In the genomic region with DNA sequence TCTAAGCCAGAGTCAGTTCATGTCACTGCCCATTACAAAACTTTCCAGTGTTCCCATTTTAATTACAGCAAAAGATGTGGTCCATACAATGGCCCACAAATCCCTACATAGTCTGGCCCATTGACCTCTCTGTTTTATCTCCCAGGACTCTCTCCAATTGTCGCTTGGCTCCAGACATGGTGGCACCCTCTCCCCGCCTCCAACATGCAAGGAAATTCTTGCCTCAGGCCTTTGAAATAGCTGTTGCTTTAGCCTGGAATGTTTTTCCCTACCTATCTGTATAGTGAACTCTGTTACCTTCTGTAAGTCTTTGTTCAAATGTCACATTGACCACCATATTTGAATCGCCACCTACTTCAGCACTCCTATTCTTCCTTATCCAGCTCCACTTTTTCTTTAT, we compare ENCODE assay signal across 22 cellular contexts.
DNase-seq lines count a peak whose midpoint lies in the region; ATAC-seq and TF ChIP-seq lines count a peak whose summit lies in the region.
"Had no signal": no experiment of that assay in that cellular context is flagged by ENCODE, and none has a peak within 500 bp of the region (broad histone marks: within the 10 kb centered on the region; RNA-seq: fewer than 3 reads in every experiment).

No MANE protein-coding gene starts in this region.

- no peaks in the 10 kb centered on the region for H3K79me1 ChIP-seq in trophoblast cell (ENCODE audit: low read length)

- ATAC-seq in activated naive CD8-positive, alpha-beta T cell treated with anti-CD3 and anti-CD28 coated beads, Interleukin-2, amount 50 U/mL, for 24 hours, result no peak
- no peak for ATAC-seq in lower lobe of right lung

- no peak overlapping the region for H2BK120ac ChIP-seq in trophoblast cell (ENCODE audit: insufficient read depth, low read length, poor library complexity)

- no peaks in the 10 kb centered on the region for H3K4me1 Mint-ChIP-seq in activated naive CD8-positive, alpha-beta T cell treated with anti-CD3 and anti-CD28 coated beads for 36 hours
- no peaks in the 10 kb centered on the region for H3K4me1 Mint-ChIP-seq in activated naive CD8-positive, alpha-beta T cell treated with anti-CD3 and anti-CD28 coated beads, Interleukin-2, amount 50 U/mL, for 24 hours
- H3K4me1 Mint-ChIP-seq: B cell; CD4-positive, alpha-beta memory T cell; CD8-positive, alpha-beta memory T cell had no signal

- H4K8ac ChIP-seq in trophoblast cell (ENCODE audit: low read depth, low read length), result no peak overlapping the region

- H3K9ac ChIP-seq in trophoblast cell (ENCODE audit: low read length), result no peak overlapping the region
- H3K9ac ChIP-seq: BLaER1 treated with 17β-estradiol and CSF1 and Interleukin-3, amounts not matched to agents 10 nM and 100 nM had no signal

- H3K27ac ChIP-seq in trophoblast cell (ENCODE audit: low read depth, low read length) (no peak overlapping the region), lower lobe of right lung (no peak overlapping the region)
- H3K27ac ChIP-seq: BLaER1 treated with 17β-estradiol and CSF1 and Interleukin-3, amounts not matched to agents 10 nM and 100 nM; C4-2B had no signal

- no peaks in the 10 kb centered on the region for H3K9me3 Mint-ChIP-seq in activated naive CD8-positive, alpha-beta T cell treated with anti-CD3 and anti-CD28 coated beads for 36 hours
- H3K9me3 Mint-ChIP-seq in activated naive CD8-positive, alpha-beta T cell treated with anti-CD3 and anti-CD28 coated beads, Interleukin-2, amount 50 U/mL, for 24 hours, result no peaks in the 10 kb centered on the region
- H3K9me3 Mint-ChIP-seq: CD4-positive, alpha-beta memory T cell; CD8-positive, alpha-beta memory T cell had no signal

- no CpG with 5 or more reads among the region's 3 CpGs for WGBS in trophoblast cell (ENCODE audit: extremely low coverage, insufficient coverage, insufficient read length)

- H3K4me3 Mint-ChIP-seq in activated naive CD8-positive, alpha-beta T cell treated with anti-CD3 and anti-CD28 coated beads for 36 hours, result no peak overlapping the region
- H3K4me3 Mint-ChIP-seq in activated naive CD8-positive, alpha-beta T cell treated with anti-CD3 and anti-CD28 coated beads, Interleukin-2, amount 50 U/mL, for 24 hours, result no peak overlapping the region
- H3K4me3 Mint-ChIP-seq: B cell; CD4-positive, alpha-beta memory T cell; CD8-positive, alpha-beta memory T cell had no signal

- H3K4me1 ChIP-seq in trophoblast cell (ENCODE audit: control insufficient read depth in 1 of 2, insufficient read depth in 2 of 2, low read length in 2 of 2) (peaks cover 0 to 9% of the 10 kb centered on the region in 2 experiments), lower lobe of right lung (no peaks in the 10 kb centered on the region)
- H3K4me1 ChIP-seq: BLaER1 treated with 17β-estradiol and CSF1 and Interleukin-3, amounts not matched to agents 10 nM and 100 nM had no signal

- no peak overlapping the region for H2AK5ac ChIP-seq in trophoblast cell (ENCODE audit: low read length)

- H3K4ac ChIP-seq in trophoblast cell (ENCODE audit: low read depth, low read length), result no peak overlapping the region

- H3K4me2 ChIP-seq in trophoblast cell (ENCODE audit: low read length), result no peak overlapping the region
- H3K4me2 ChIP-seq: BLaER1 treated with 17β-estradiol and CSF1 and Interleukin-3, amounts not matched to agents 10 nM and 100 nM had no signal

- TF ChIP-seq CTCF in lower lobe of right lung (IDR thresholded peaks at IDR 0.05), result no peak

- H3K27me3 Mint-ChIP-seq in activated naive CD8-positive, alpha-beta T cell treated with anti-CD3 and anti-CD28 coated beads for 36 hours, result peaks cover 9% of the 10 kb centered on the region
- peaks cover 2% of the 10 kb centered on the region for H3K27me3 Mint-ChIP-seq in activated naive CD8-positive, alpha-beta T cell treated with anti-CD3 and anti-CD28 coated beads, Interleukin-2, amount 50 U/mL, for 24 hours
- H3K27me3 Mint-ChIP-seq: B cell had no signal

- intact Hi-C loops in lower lobe of right lung (cut with DNase I), result no loop called here

- no peaks in the 10 kb centered on the region for H3K27me3 ChIP-seq in trophoblast cell (ENCODE audit: insufficient read depth, low read length)
- no peaks in the 10 kb centered on the region for H3K27me3 ChIP-seq in lower lobe of right lung (ENCODE audit: low read depth)
- H3K27me3 ChIP-seq: BLaER1 treated with 17β-estradiol and CSF1 and Interleukin-3, amounts not matched to agents 10 nM and 100 nM had no signal

- H3K27ac Mint-ChIP-seq in activated naive CD8-positive, alpha-beta T cell treated with anti-CD3 and anti-CD28 coated beads for 36 hours, result peak overlapping the region; percentile 6
- no peak overlapping the region for H3K27ac Mint-ChIP-seq in activated naive CD8-positive, alpha-beta T cell treated with anti-CD3 and anti-CD28 coated beads, Interleukin-2, amount 50 U/mL, for 24 hours
- H3K27ac Mint-ChIP-seq: B cell; CD8-positive, alpha-beta memory T cell had no signal

- DNase-seq in activated naive CD8-positive, alpha-beta T cell treated with anti-CD3 and anti-CD28 coated beads for 36 hours, result no peak
- no peak for DNase-seq in activated naive CD8-positive, alpha-beta T cell treated with anti-CD3 and anti-CD28 coated beads, Interleukin-2, amount 50 U/mL, for 24 hours
- peak; percentile 59 for DNase-seq in islet precursor cell
- peak; percentile 18 to 67 for DNase-seq in trophoblast cell
- no peak for DNase-seq in lower lobe of right lung
- DNase-seq in AG08395 (ENCODE audit: low spot score), result no peak
- DNase-seq: 8988T; ACHN; AML-193; CD4-positive, alpha-beta memory T cell; CD8-positive, alpha-beta memory T cell; COR-L47; DMS 273 treated with DMSO at 0.1 percent for 48 hours; DMS153; DMS53; DMS79; DND-41; EL; GF-D8 had no signal

- H2BK12ac ChIP-seq in trophoblast cell (ENCODE audit: low read length), result no peak overlapping the region

- H2BK5ac ChIP-seq in trophoblast cell (ENCODE audit: low read depth, low read length, poor library complexity), result no peak overlapping the region

- no peak overlapping the region for H4K91ac ChIP-seq in trophoblast cell (ENCODE audit: low read depth, low read length)

- H3K14ac ChIP-seq in trophoblast cell (ENCODE audit: low read length), result no peak overlapping the region

- H3K4me3 ChIP-seq in trophoblast cell (ENCODE audit: low read depth, low read length), result no peak overlapping the region
- no peak overlapping the region for H3K4me3 ChIP-seq in lower lobe of right lung
- H3K4me3 ChIP-seq: BLaER1 treated with 17β-estradiol and CSF1 and Interleukin-3, amounts not matched to agents 10 nM and 100 nM had no signal

- no peaks in the 10 kb centered on the region for H3K79me2 ChIP-seq in trophoblast cell (ENCODE audit: control insufficient read depth, insufficient read depth, low read length, poor library complexity)

- H3K18ac ChIP-seq in trophoblast cell (ENCODE audit: low read length), result no peak overlapping the region

- no peaks in the 10 kb centered on the region for H3K9me3 ChIP-seq in trophoblast cell (ENCODE audit: insufficient read depth, low read depth, low read length)
- no peaks in the 10 kb centered on the region for H3K9me3 ChIP-seq in lower lobe of right lung
- H3K9me3 ChIP-seq: BLaER1 treated with 17β-estradiol and CSF1 and Interleukin-3, amounts not matched to agents 10 nM and 100 nM had no signal

- H3K36me3 Mint-ChIP-seq in activated naive CD8-positive, alpha-beta T cell treated with anti-CD3 and anti-CD28 coated beads for 36 hours, result no peaks in the 10 kb centered on the region
- no peaks in the 10 kb centered on the region for H3K36me3 Mint-ChIP-seq in activated naive CD8-positive, alpha-beta T cell treated with anti-CD3 and anti-CD28 coated beads, Interleukin-2, amount 50 U/mL, for 24 hours (ENCODE audit: low read depth)
- H3K36me3 Mint-ChIP-seq: CD4-positive, alpha-beta memory T cell; CD8-positive, alpha-beta memory T cell had no signal

- no peak overlapping the region for H4K12ac ChIP-seq in trophoblast cell (ENCODE audit: low read depth, low read length)

- no peak overlapping the region for H2AFZ ChIP-seq in trophoblast cell (ENCODE audit: insufficient read depth, low read length, poor library complexity)

- H3K23ac ChIP-seq in trophoblast cell (ENCODE audit: low read length), result no peak overlapping the region

- no peaks in the 10 kb centered on the region for H3K36me3 ChIP-seq in trophoblast cell (ENCODE audit: control insufficient read depth in 1 of 2, insufficient read depth in 2 of 2, low read length in 2 of 2)
- no peaks in the 10 kb centered on the region for H3K36me3 ChIP-seq in lower lobe of right lung
- H3K36me3 ChIP-seq: BLaER1 treated with 17β-estradiol and CSF1 and Interleukin-3, amounts not matched to agents 10 nM and 100 nM had no signal

Comparison
In these comparisons a context has a peak if more than half of its experiments do, and no peak if none do; other contexts are left out.
1. DNase-seq: peak in islet precursor cell (single experiment) and trophoblast cell (2 of 2); none in activated naive CD8-positive, alpha-beta T cell treated with anti-CD3 and anti-CD28 coated beads for 36 hours (single experiment), activated naive CD8-positive, alpha-beta T cell treated with anti-CD3 and anti-CD28 coated beads, Interleukin-2, amount 50 U/mL, for 24 hours (single experiment), lower lobe of right lung (single experiment) and AG08395 (single experiment).